8 cellular contexts compared by ENCODE assay signal in the genomic region with DNA sequence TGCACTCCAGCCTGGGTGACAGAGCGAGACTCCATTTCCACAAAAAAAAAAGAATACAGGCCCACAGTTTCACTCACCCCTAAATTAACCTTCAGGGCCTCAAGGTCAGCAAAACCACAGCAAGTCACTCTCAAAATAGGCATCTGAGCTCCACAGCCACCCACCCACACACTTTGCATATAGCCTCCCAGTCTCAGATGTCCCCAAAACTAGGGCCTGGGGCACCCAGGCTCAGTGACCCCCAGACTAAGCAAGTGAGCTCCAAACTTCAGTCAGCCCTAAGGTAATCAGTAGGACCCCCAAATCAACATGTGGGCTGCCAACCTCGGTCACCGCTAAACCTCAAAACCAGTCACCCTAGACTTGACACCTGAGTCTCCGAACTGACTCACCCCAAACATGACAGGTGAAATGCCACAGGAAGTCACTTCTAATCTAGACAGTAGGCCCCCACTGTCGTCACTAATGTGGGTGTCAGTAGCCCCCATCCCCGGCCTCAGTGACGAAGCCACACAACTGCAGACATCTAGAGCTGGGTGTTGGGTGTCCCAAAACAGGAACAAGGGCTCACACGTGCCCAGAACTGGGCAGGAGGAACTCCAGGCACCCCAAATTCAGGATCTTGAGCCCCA. TPM values are rescaled to one million over a fixed set of nuclear protein-coding genes. Genes with fewer than 3 reads are reported as not detected.
DNase-seq lines count a peak whose midpoint lies in the region; ATAC-seq lines count a peak whose summit lies in the region.

No MANE protein-coding gene starts in this region.

- ATAC-seq in GM19372 (IDR thresholded peaks at IDR 0.05; ENCODE audit: low read depth, unreplicated experiment) = peak; percentile 84
- peak; percentile 80 for ATAC-seq in HG03378 (IDR thresholded peaks at IDR 0.05; ENCODE audit: unreplicated experiment)
- no peak for ATAC-seq in left lobe of liver

- DNase-seq in activated CD8-positive, alpha-beta memory T cell treated with anti-CD3 and anti-CD28 coated beads, Interleukin-2, amount 50 U/mL, for 48 hours = peak; percentile 90
- peak; percentile 73 to 89 (median 86) for DNase-seq in stimulated activated CD4-positive, alpha-beta T cell treated with anti-CD3 and anti-CD28 coated beads, Interleukin-12 subunit alpha, Interleukin-12 subunit beta, amount 100 ng/mL, for 48 hours (ENCODE audit: low read depth in 2 of 3, low spot score in 1 of 3)
- DNase-seq in left lobe of liver (ENCODE audit: low spot score) = no peak
- no peak for DNase-seq in hepatic stellate cell (ENCODE audit: low spot score)
- DNase-seq in NCI-H446 (lab: John Stamatoyannopoulos, UW) = no peak
- no peak for DNase-seq in Kasumi-1 (lab: John Stamatoyannopoulos, UW)

RNA-seq across cellular contexts. Expression of a gene that starts 13.9 kb away (rescaled TPM):
- 106 TPM for total RNA-seq in left lobe of liver

RNA-seq across cellular contexts. Expression of a gene that starts 17.0 kb away (rescaled TPM):
- total RNA-seq in left lobe of liver = not detected

RNA-seq across cellular contexts. Expression of a gene that starts 48.8 kb away (rescaled TPM):
- 0.10 TPM for total RNA-seq in left lobe of liver

Comparison
In these comparisons a context has a peak if more than half of its experiments do, and no peak if none do; other contexts are left out.
1. DNase-seq: peak in activated CD8-positive, alpha-beta memory T cell treated with anti-CD3 and anti-CD28 coated beads, Interleukin-2, amount 50 U/mL, for 48 hours (single experiment) and stimulated activated CD4-positive, alpha-beta T cell treated with anti-CD3 and anti-CD28 coated beads, Interleukin-12 subunit alpha, Interleukin-12 subunit beta, amount 100 ng/mL, for 48 hours (3 of 3); none in left lobe of liver (single experiment), hepatic stellate cell (single experiment), NCI-H446 (0 of 2) and Kasumi-1 (0 of 2).